10 cellular contexts compared by ENCODE assay signal in the genomic region with DNA sequence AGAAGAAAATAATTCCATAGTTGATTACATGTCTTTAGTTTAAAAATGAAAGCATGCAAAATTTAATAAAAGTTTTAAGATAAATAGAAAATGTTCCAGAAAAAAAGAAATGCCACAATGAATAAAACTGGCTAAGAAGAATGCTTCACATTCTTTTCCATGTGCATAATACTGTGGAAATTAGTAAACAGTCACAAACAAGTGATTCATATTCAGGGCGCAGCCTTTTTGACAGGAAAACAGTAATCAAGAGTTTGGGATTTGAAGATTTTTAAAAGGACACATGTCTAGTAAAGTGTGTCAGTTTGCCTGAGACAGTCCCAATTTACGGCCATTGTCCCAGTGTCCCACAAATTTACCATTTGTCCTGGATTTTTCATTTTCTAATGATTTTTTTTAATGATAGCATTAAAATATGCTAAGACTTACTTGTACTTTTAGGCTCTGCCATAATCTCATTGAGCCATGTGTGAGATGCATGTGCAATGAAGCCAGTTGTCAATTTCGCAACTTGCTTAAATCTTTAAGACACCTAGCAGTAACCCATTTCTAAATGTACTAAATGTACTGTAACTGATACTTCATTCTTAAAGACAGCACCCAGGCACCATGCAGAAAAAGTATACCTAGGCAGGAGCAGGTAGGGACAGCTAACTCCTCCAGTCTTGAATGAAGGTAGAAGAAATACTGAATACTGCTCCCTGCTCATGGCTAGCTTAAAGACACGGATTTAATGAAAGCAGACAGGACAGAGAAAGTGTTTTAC. TPM values are rescaled to one million over a fixed set of nuclear protein-coding genes. Genes with fewer than 3 reads are reported as not detected.
DNase-seq lines count a peak whose midpoint lies in the region; ATAC-seq and TF ChIP-seq lines count a peak whose summit lies in the region.
"Had no signal": no experiment of that assay in that cellular context is flagged by ENCODE, and none has a peak within 500 bp of the region (broad histone marks: within the 10 kb centered on the region; RNA-seq: fewer than 3 reads in every experiment).

No MANE protein-coding gene starts in this region.

- no peak for ATAC-seq in T-helper 17 cell
- ATAC-seq: Panc1 had no signal

- no peak for TF ChIP-seq CTCF in prostate gland (IDR thresholded peaks at IDR 0.05)

- peak overlapping the region; percentile 20 for H3K4me3 Mint-ChIP-seq in activated T-helper 1 cell treated with anti-CD3 and anti-CD28 coated beads, Interleukin-12 subunit alpha, Interleukin-12 subunit beta, Interleukin-2, Interleukin-4 antibody, amounts not matched to agents 30 ng/mL and 10 ng/mL and 1 ng/mL, durations not matched to agents 14 hours and 24 hours and 36 hours
- H3K4me3 Mint-ChIP-seq in T-helper 17 cell, result no peak overlapping the region
- no peak overlapping the region for H3K4me3 Mint-ChIP-seq in CD4-positive, alpha-beta memory T cell
- H3K4me3 Mint-ChIP-seq: CD4-positive, CD25-positive, alpha-beta regulatory T cell had no signal

- no peaks in the 10 kb centered on the region for H3K27me3 Mint-ChIP-seq in activated T-helper 1 cell treated with anti-CD3 and anti-CD28 coated beads, Interleukin-12 subunit alpha, Interleukin-12 subunit beta, Interleukin-2, Interleukin-4 antibody, amounts not matched to agents 30 ng/mL and 10 ng/mL and 1 ng/mL, durations not matched to agents 14 hours and 24 hours and 36 hours (ENCODE audit: insufficient read depth)
- no peaks in the 10 kb centered on the region for H3K27me3 Mint-ChIP-seq in T-helper 17 cell
- no peaks in the 10 kb centered on the region for H3K27me3 Mint-ChIP-seq in CD4-positive, alpha-beta memory T cell
- H3K27me3 Mint-ChIP-seq: CD4-positive, CD25-positive, alpha-beta regulatory T cell had no signal

- POLR2A ChIA-PET in CD4-positive, alpha-beta memory T cell (lab: Charles Lee; ENCODE audit: partially characterized antibody), result no interaction called here

- intact Hi-C loops in activated T-helper 1 cell treated with anti-CD3 and anti-CD28 coated beads, Interleukin-12 subunit alpha, Interleukin-12 subunit beta, Interleukin-2, Interleukin-4 antibody, amounts not matched to agents 30 ng/mL and 10 ng/mL and 1 ng/mL, durations not matched to agents 14 hours and 24 hours and 36 hours (cut with micrococcal nuclease), result loop anchor here (5.0 kb wide), 4 partner anchors 118 to 338 kb away; no protein-coding TSS in a partner anchor
- intact Hi-C loops in CD4-positive, alpha-beta memory T cell (cut with micrococcal nuclease), result no loop called here
- intact Hi-C loops in prostate gland (cut with DNase I), result no loop called here

- H3K9me3 ChIP-seq in T-helper 17 cell (ENCODE audit: control insufficient read depth, low read length, poor library complexity, severe bottlenecking) (no peaks in the 10 kb centered on the region), prostate gland (no peaks in the 10 kb centered on the region)
- H3K9me3 ChIP-seq in CD4-positive, alpha-beta memory T cell (ENCODE audit: control insufficient read depth in 1 of 2, low read length in 2 of 2), result no peaks in the 10 kb centered on the region

- CTCF ChIA-PET in CD4-positive, alpha-beta memory T cell (lab: Charles Lee; ENCODE audit: partially characterized antibody), result no interaction called here

- 92% methylated on average over 4 of the region's 4 CpGs for WGBS in prostate gland

- H3K27ac Mint-ChIP-seq in activated T-helper 1 cell treated with anti-CD3 and anti-CD28 coated beads, Interleukin-12 subunit alpha, Interleukin-12 subunit beta, Interleukin-2, Interleukin-4 antibody, amounts not matched to agents 30 ng/mL and 10 ng/mL and 1 ng/mL, durations not matched to agents 14 hours and 24 hours and 36 hours, result peak overlapping the region; percentile 64
- no peak overlapping the region for H3K27ac Mint-ChIP-seq in T-helper 17 cell
- no peak overlapping the region for H3K27ac Mint-ChIP-seq in CD4-positive, alpha-beta memory T cell
- H3K27ac Mint-ChIP-seq: CD4-positive, CD25-positive, alpha-beta regulatory T cell had no signal

- peaks cover 17% of the 10 kb centered on the region for H3K9me3 Mint-ChIP-seq in activated T-helper 1 cell treated with anti-CD3 and anti-CD28 coated beads, Interleukin-12 subunit alpha, Interleukin-12 subunit beta, Interleukin-2, Interleukin-4 antibody, amounts not matched to agents 30 ng/mL and 10 ng/mL and 1 ng/mL, durations not matched to agents 14 hours and 24 hours and 36 hours
- H3K9me3 Mint-ChIP-seq in CD4-positive, alpha-beta memory T cell, result peaks cover 0 to 8% (median 2%) of the 10 kb centered on the region in 8 donors

- no peaks in the 10 kb centered on the region for H3K4me1 ChIP-seq in CD4-positive, alpha-beta memory T cell (ENCODE audit: insufficient read depth, low read length)
- no peaks in the 10 kb centered on the region for H3K4me1 ChIP-seq in prostate gland (replicated peaks)

- H3K27ac ChIP-seq in CD4-positive, alpha-beta memory T cell (ENCODE audit: low read depth, low read length), result no peak overlapping the region
- no peak overlapping the region for H3K27ac ChIP-seq in prostate gland

- no peak overlapping the region for H3K4me3 ChIP-seq in CD4-positive, alpha-beta memory T cell (ENCODE audit: low read length in 2 of 2)
- H3K4me3 ChIP-seq in prostate gland, result no peak overlapping the region

- peak; percentile 46 for DNase-seq in AG08395 (ENCODE audit: low spot score)
- DNase-seq in HCEC 1CT, result peak; percentile 75
- no peak for DNase-seq in activated T-helper 1 cell treated with anti-CD3 and anti-CD28 coated beads, Interleukin-12 subunit alpha, Interleukin-12 subunit beta, Interleukin-2, Interleukin-4 antibody, amounts not matched to agents 30 ng/mL and 10 ng/mL and 1 ng/mL, durations not matched to agents 14 hours and 24 hours and 36 hours (ENCODE audit: low spot score)
- DNase-seq in iris pigment epithelial cell (ENCODE audit: low read depth), result peak; percentile 70
- DNase-seq in T-helper 17 cell, result no peak
- no peak for DNase-seq in midbrain (lab: John Stamatoyannopoulos, UW)
- DNase-seq in CD4-positive, alpha-beta memory T cell, result no peak
- DNase-seq in prostate gland (ENCODE audit: low spot score), result no peak
- DNase-seq: CD4-positive, CD25-positive, alpha-beta regulatory T cell had no signal

- H3K36me3 Mint-ChIP-seq in activated T-helper 1 cell treated with anti-CD3 and anti-CD28 coated beads, Interleukin-12 subunit alpha, Interleukin-12 subunit beta, Interleukin-2, Interleukin-4 antibody, amounts not matched to agents 30 ng/mL and 10 ng/mL and 1 ng/mL, durations not matched to agents 14 hours and 24 hours and 36 hours (ENCODE audit: low read depth), result peaks cover 8% of the 10 kb centered on the region
- peaks cover 2% of the 10 kb centered on the region for H3K36me3 Mint-ChIP-seq in T-helper 17 cell (ENCODE audit: low read depth)
- H3K36me3 Mint-ChIP-seq in CD4-positive, alpha-beta memory T cell, result peaks cover 9 to 19% of the 10 kb centered on the region in 2 donors

- no peaks in the 10 kb centered on the region for H3K27me3 ChIP-seq in CD4-positive, alpha-beta memory T cell (ENCODE audit: insufficient read depth, low read length)
- no peaks in the 10 kb centered on the region for H3K27me3 ChIP-seq in prostate gland (replicated peaks; ENCODE audit: insufficient read depth)

- TF ChIP-seq POLR2A in prostate gland (IDR thresholded peaks at IDR 0.05), result no peak

- H3K36me3 ChIP-seq in CD4-positive, alpha-beta memory T cell (ENCODE audit: insufficient read depth, low read length), result no peaks in the 10 kb centered on the region
- H3K36me3 ChIP-seq in prostate gland, result no peaks in the 10 kb centered on the region

- peaks cover 13% of the 10 kb centered on the region for H3K4me1 Mint-ChIP-seq in activated T-helper 1 cell treated with anti-CD3 and anti-CD28 coated beads, Interleukin-12 subunit alpha, Interleukin-12 subunit beta, Interleukin-2, Interleukin-4 antibody, amounts not matched to agents 30 ng/mL and 10 ng/mL and 1 ng/mL, durations not matched to agents 14 hours and 24 hours and 36 hours (ENCODE audit: low read depth)
- H3K4me1 Mint-ChIP-seq in T-helper 17 cell, result no peaks in the 10 kb centered on the region
- H3K4me1 Mint-ChIP-seq in CD4-positive, alpha-beta memory T cell, result peaks cover 0 to 3% (median 2%) of the 10 kb centered on the region in 4 donors

RNA-seq across cellular contexts. Expression of a gene that starts 46.9 kb away (rescaled TPM):
- total RNA-seq in activated T-helper 1 cell treated with anti-CD3 and anti-CD28 coated beads, Interleukin-12 subunit alpha, Interleukin-12 subunit beta, Interleukin-2, Interleukin-4 antibody, amounts not matched to agents 30 ng/mL and 10 ng/mL and 1 ng/mL, durations not matched to agents 14 hours and 24 hours and 36 hours, result 2.4 and 2.6 TPM in 2 replicates
- total RNA-seq in T-helper 17 cell, result 1 to 10 TPM; 3.1 to 3.7 TPM
- total RNA-seq in CD4-positive, alpha-beta memory T cell, result 1 to 10 TPM; 3.7 to 4.1 TPM
- 1 to 10 TPM; 2.0 to 4.5 TPM for polyA plus RNA-seq in CD4-positive, alpha-beta memory T cell
- total RNA-seq in prostate gland, result 10 to 100 TPM in 1 of 2 donors, 1 to 10 TPM in 1; 1.5 to 10.1 TPM

Comparison
In these comparisons a context has a peak if more than half of its experiments do, and no peak if none do; other contexts are left out.
1. DNase-seq: peak in AG08395 (single experiment), HCEC 1CT (single experiment) and iris pigment epithelial cell (single experiment); none in activated T-helper 1 cell treated with anti-CD3 and anti-CD28 coated beads, Interleukin-12 subunit alpha, Interleukin-12 subunit beta, Interleukin-2, Interleukin-4 antibody, amounts not matched to agents 30 ng/mL and 10 ng/mL and 1 ng/mL, durations not matched to agents 14 hours and 24 hours and 36 hours (single experiment), T-helper 17 cell (0 of 3), midbrain (single experiment), CD4-positive, alpha-beta memory T cell (0 of 5) and prostate gland (single experiment).